In the genomic region with DNA sequence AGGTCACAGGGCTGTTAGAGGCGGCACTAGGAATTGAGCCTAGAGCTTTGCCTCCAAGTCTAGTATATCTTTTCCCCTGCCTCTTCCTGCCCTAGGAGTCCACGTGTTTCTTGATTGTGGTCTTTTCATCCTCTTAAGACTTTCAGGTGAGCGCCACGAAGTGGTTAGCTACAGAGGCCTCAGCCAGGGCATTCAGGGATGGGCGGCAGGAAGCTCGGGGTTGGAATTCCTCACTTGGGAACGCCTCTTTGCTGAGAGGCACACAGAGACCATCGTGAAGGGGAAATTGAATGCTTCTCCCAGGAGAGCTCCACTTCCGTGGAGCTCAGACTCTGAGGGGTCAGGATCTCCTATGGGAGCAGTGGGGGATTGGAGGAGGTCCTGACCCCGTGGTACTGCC, we compare ENCODE assay signal across 10 cellular contexts. TPM values are rescaled to one million over a fixed set of nuclear protein-coding genes. Genes with fewer than 3 reads are reported as not detected.
DNase-seq lines count a peak whose midpoint lies in the region; TF ChIP-seq lines count a peak whose summit lies in the region.
"Not testable (repeated sequence)": the region's sequence is repeated elsewhere in the genome, so short reads cannot be mapped to it uniquely, and the experiment has no call there.
"Had no signal": no experiment of that assay in that cellular context is flagged by ENCODE, and none has a peak within 500 bp of the region (broad histone marks: within the 10 kb centered on the region; RNA-seq: fewer than 3 reads in every experiment).

No MANE protein-coding gene starts in this region.

- TF ChIP-seq CTCF in right atrium auricular region (IDR thresholded peaks at IDR 0.05); nephron (IDR thresholded peaks at IDR 0.05; ENCODE audit: unreplicated experiment in 3 of 3): not testable (repeated sequence)

- H3K9me3 ChIP-seq in right atrium auricular region = not testable (repeated sequence)

- peaks cover 36% of the 10 kb centered on the region for H3K4me1 Mint-ChIP-seq in nephron

- not testable (repeated sequence) for H3K27me3 Mint-ChIP-seq in nephron (ENCODE audit: low read depth)

- H3K27ac ChIP-seq in cingulate gyrus (ENCODE audit: low read depth, low read length) (peak overlapping the region; percentile 87), right atrium auricular region (peak overlapping the region; percentile 90 to 94), substantia nigra (ENCODE audit: low read depth, low read length, poor library complexity, severe bottlenecking) (peak overlapping the region; percentile 99)

- peaks cover 13% of the 10 kb centered on the region for H3K36me3 ChIP-seq in right atrium auricular region

- not testable (repeated sequence) for H3K36me3 Mint-ChIP-seq in nephron (ENCODE audit: low read depth)

- DNase-seq in EH (ENCODE audit: low read depth) = peak; percentile 34
- peak; percentile 43 for DNase-seq in NCI-H82 (lab: John Stamatoyannopoulos, UW)
- not testable (repeated sequence) for DNase-seq in right atrium auricular region (ENCODE audit: low spot score); substantia nigra (lab: John Stamatoyannopoulos, UW)
- DNase-seq in left kidney (ENCODE audit: low read depth, low spot score) = peak; percentile 21

- peak overlapping the region; percentile 39 to 50 for H3K4me3 ChIP-seq in right atrium auricular region

- H3K4me3 Mint-ChIP-seq in nephron = not testable (repeated sequence)

- not testable (repeated sequence) for H3K9me3 Mint-ChIP-seq in nephron

- H3K27ac Mint-ChIP-seq in nephron = peak overlapping the region in 2 of 3 experiments; percentile 17 to 52

- peaks cover 0 to 57% of the 10 kb centered on the region in 2 donors for H3K4me1 ChIP-seq in right atrium auricular region

- H3K27me3 ChIP-seq in right atrium auricular region = not testable (repeated sequence)

RNA-seq across cellular contexts. Expression of a gene that starts 0.8 kb away (rescaled TPM):
- 100 to 1,000 TPM in 1 of 2 donors, 10 to 100 TPM in 1; 62.2 to 381 TPM for total RNA-seq in right atrium auricular region
- total RNA-seq: A172; CD8-positive, alpha-beta memory T cell; PC-9 had no signal

RNA-seq across cellular contexts. Expression of a gene that starts 23.0 kb away (rescaled TPM):
- total RNA-seq in right atrium auricular region = 1 to 10 TPM; 2.2 to 2.4 TPM

RNA-seq across cellular contexts. Expression of a gene that starts 56.7 kb away (rescaled TPM):
- 10 to 100 TPM; 20.2 to 23.7 TPM for total RNA-seq in right atrium auricular region
